8 cellular contexts compared by ENCODE assay signal in genomic region chr7:32586291-32587221, GRCh38.
DNase-seq lines count a peak whose midpoint lies in the region; ATAC-seq and TF ChIP-seq lines count a peak whose summit lies in the region.

No MANE protein-coding gene starts in this region.

- intact Hi-C loops in lower leg skin (cut with DNase I; ENCODE audit: low total_unique reads): no loop called here

- TF ChIP-seq CTCF in epithelial cell of esophagus (IDR thresholded peaks at IDR 0.05; ENCODE audit: insufficient read depth, low read depth, low read length, missing control alignments): no peak
- no peak for TF ChIP-seq CTCF in lower leg skin (IDR thresholded peaks at IDR 0.05)
- TF ChIP-seq CTCF in WERI-Rb-1 (IDR thresholded peaks at IDR 0.05; ENCODE audit: low read depth, low read length): no peak

- peaks cover 36% of the 10 kb centered on the region for H3K36me3 Mint-ChIP-seq in CD4-positive, CD25-positive, alpha-beta regulatory T cell
- peaks cover 12 to 21% of the 10 kb centered on the region in 2 donors for H3K36me3 Mint-ChIP-seq in naive B cell

- peaks cover 42% of the 10 kb centered on the region for H3K36me3 ChIP-seq in CD4-positive, CD25-positive, alpha-beta regulatory T cell (ENCODE audit: control insufficient read depth, insufficient read depth, low read length)
- peaks cover 53% of the 10 kb centered on the region for H3K36me3 ChIP-seq in WERI-Rb-1

- H3K27ac ChIP-seq in CD4-positive, CD25-positive, alpha-beta regulatory T cell (ENCODE audit: insufficient read depth, low read length, poor library complexity, severe bottlenecking): no peak overlapping the region
- H3K27ac ChIP-seq in WERI-Rb-1: no peak overlapping the region

- H3K9me3 Mint-ChIP-seq in CD4-positive, CD25-positive, alpha-beta regulatory T cell: no peaks in the 10 kb centered on the region
- H3K9me3 Mint-ChIP-seq in naive B cell: no peaks in the 10 kb centered on the region

- H3K4me3 ChIP-seq in CD4-positive, CD25-positive, alpha-beta regulatory T cell (ENCODE audit: low read depth, low read length): no peak overlapping the region
- H3K4me3 ChIP-seq in epithelial cell of esophagus (ENCODE audit: low read length): no peak overlapping the region
- H3K4me3 ChIP-seq in lower leg skin (ENCODE audit: low read depth, poor library complexity, severe bottlenecking): no peak overlapping the region
- no peak overlapping the region for H3K4me3 ChIP-seq in WERI-Rb-1 (ENCODE audit: low read depth, low read length)

- WGBS in lower leg skin, 2 donors: 55 to 61% methylated on average over 5 of the region's 5 CpGs

- no peak for TF ChIP-seq POLR2A in lower leg skin (IDR thresholded peaks at IDR 0.05)

- no peak for ATAC-seq in CD4-positive, CD25-positive, alpha-beta regulatory T cell (ENCODE audit: low read depth in 2 of 2)
- ATAC-seq in naive B cell (ENCODE audit: low read depth in 2 of 2) (no peak), GM18867 (IDR thresholded peaks at IDR 0.05; ENCODE audit: unreplicated experiment) (no peak)

- peaks cover 13 to 28% (median 24%) of the 10 kb centered on the region in 4 donors for H3K4me1 Mint-ChIP-seq in CD4-positive, CD25-positive, alpha-beta regulatory T cell
- peaks cover 2 to 6% (median 4%) of the 10 kb centered on the region in 3 donors for H3K4me1 Mint-ChIP-seq in naive B cell

- no peaks in the 10 kb centered on the region for H3K27me3 ChIP-seq in CD4-positive, CD25-positive, alpha-beta regulatory T cell (ENCODE audit: control insufficient read depth, insufficient read depth, low read length)
- no peaks in the 10 kb centered on the region for H3K27me3 ChIP-seq in WERI-Rb-1 (ENCODE audit: insufficient read depth, low read depth, severe bottlenecking)

- H3K27me3 Mint-ChIP-seq in CD4-positive, CD25-positive, alpha-beta regulatory T cell: no peaks in the 10 kb centered on the region
- H3K27me3 Mint-ChIP-seq in naive B cell: no peaks in the 10 kb centered on the region

- no peak overlapping the region for H3K4me3 Mint-ChIP-seq in CD4-positive, CD25-positive, alpha-beta regulatory T cell
- H3K4me3 Mint-ChIP-seq in naive B cell: no peak overlapping the region

- H3K9me3 ChIP-seq in CD4-positive, CD25-positive, alpha-beta regulatory T cell (ENCODE audit: control insufficient read depth in 2 of 2, low read length in 2 of 2): no peaks in the 10 kb centered on the region
- no peaks in the 10 kb centered on the region for H3K9me3 ChIP-seq in WERI-Rb-1 (ENCODE audit: severe bottlenecking)

- no peak for DNase-seq in CD4-positive, CD25-positive, alpha-beta regulatory T cell
- DNase-seq in NOMO-1 treated with dmso at 0.1 percent for 144 hours (lab: John Stamatoyannopoulos, UW; ENCODE audit: unreplicated experiment) (peak; percentile 62), epithelial cell of esophagus (ENCODE audit: low read depth) (peak; percentile 66), naive B cell (no peak), lower leg skin (ENCODE audit: low spot score in 2 of 2) (no peak), WERI-Rb-1 (no peak), cerebellar cortex (ENCODE audit: low spot score) (no peak)

- peaks cover 6% of the 10 kb centered on the region for H3K4me1 ChIP-seq in CD4-positive, CD25-positive, alpha-beta regulatory T cell (ENCODE audit: control insufficient read depth, insufficient read depth, low read length, poor library complexity, severe bottlenecking)

- H3K27ac Mint-ChIP-seq in CD4-positive, CD25-positive, alpha-beta regulatory T cell: peak overlapping the region in 2 of 3 donors; percentile 47 to 80
- peak overlapping the region in 4 of 6 donors; percentile 33 to 65 (median 61) for H3K27ac Mint-ChIP-seq in naive B cell

Comparison
In these comparisons a context has a peak if more than half of its experiments do, and no peak if none do; other contexts are left out.
1. DNase-seq: peak in NOMO-1 treated with dmso at 0.1 percent for 144 hours (single experiment) and epithelial cell of esophagus (single experiment); none in CD4-positive, CD25-positive, alpha-beta regulatory T cell (0 of 3), naive B cell (single experiment), lower leg skin (0 of 2), WERI-Rb-1 (single experiment) and cerebellar cortex (single experiment).